ENCODE assay signal across 21 cellular contexts in the genomic region with DNA sequence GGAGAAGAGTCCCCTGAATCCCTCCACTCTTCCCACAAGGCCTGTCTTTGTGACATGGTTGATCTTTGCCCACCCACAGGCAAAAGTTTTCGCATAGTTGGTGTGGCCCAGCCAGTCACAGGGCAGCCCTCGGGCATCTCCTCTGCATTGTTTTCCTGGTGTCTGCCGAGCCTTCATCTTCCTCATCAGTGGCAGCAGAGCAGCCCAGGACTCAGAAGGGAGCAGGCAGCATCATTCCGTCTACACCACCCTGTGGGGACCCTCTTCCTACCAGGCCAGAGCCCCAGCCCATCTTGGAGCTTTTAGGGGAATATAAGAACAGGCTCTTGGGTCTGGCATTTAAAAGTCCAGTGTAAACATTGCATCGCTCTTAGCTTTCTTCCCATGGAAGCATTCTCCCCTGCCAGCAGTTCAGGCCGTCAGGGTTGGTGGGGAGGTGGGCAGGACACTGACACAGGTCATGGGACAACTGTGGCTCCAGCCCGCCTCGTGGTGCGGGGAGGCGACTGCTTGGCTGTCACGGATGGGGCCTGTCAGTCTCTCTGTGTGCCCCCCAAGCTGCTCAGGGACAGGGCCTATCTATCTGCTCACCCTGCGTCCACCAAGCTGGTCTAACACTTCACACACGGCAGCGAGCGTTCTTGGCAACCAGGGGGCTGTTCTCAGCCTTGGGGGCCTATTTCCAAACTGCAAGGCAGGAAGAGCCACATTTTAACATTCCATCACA. TPM values are rescaled to one million over a fixed set of nuclear protein-coding genes. Genes with fewer than 3 reads are reported as not detected.
DNase-seq lines count a peak whose midpoint lies in the region; FAIRE-seq and TF ChIP-seq lines count a peak whose summit lies in the region.
"Had no signal": no experiment of that assay in that cellular context is flagged by ENCODE, and none has a peak within 500 bp of the region (broad histone marks: within the 10 kb centered on the region; RNA-seq: fewer than 3 reads in every experiment).

No MANE protein-coding gene starts in this region.

- no peaks in the 10 kb centered on the region for H3K23me2 ChIP-seq in H9 (ENCODE audit: insufficient read length, low read depth, low read length, poor library complexity, severe bottlenecking)
- H3K23me2 ChIP-seq in H1 (ENCODE audit: low read depth, low read length): peaks cover 2% of the 10 kb centered on the region; the same call in 1 of the 2 replicates

- H3K9me3 Mint-ChIP-seq in H9: peaks cover 0 to 11% of the 10 kb centered on the region in 2 experiments; a peak in 1 of 5 replicates
- H3K9me3 Mint-ChIP-seq in mesothelial cell of epicardium: no peaks in the 10 kb centered on the region
- peaks cover 5% of the 10 kb centered on the region for H3K9me3 Mint-ChIP-seq in type B pancreatic cell
- peaks cover 0 to 2% (median 0%) of the 10 kb centered on the region in 6 donors for H3K9me3 Mint-ChIP-seq in immature natural killer cell
- H3K9me3 Mint-ChIP-seq: HFFc6 had no signal

- H3K27me3 Mint-ChIP-seq in H9 (ENCODE audit: low read depth): peaks cover 3% of the 10 kb centered on the region; the same call in 1 of the 2 replicates
- H3K27me3 Mint-ChIP-seq in mesothelial cell of epicardium (ENCODE audit: low read depth): peaks cover 3% of the 10 kb centered on the region
- H3K27me3 Mint-ChIP-seq in type B pancreatic cell: no peaks in the 10 kb centered on the region
- peaks cover 4 to 7% (median 5%) of the 10 kb centered on the region in 3 donors for H3K27me3 Mint-ChIP-seq in immature natural killer cell (ENCODE audit: low read depth in 3 of 3)

- TF ChIP-seq RAD21 in H1 (IDR thresholded peaks at IDR 0.05 in 1 of 2, conservative IDR thresholded peaks at IDR 0.05 in 1 of 2; ENCODE audit: low read depth in 2 of 2, low read length in 2 of 2): no peak

- no peak overlapping the region for H3K4ac ChIP-seq in H9 (ENCODE audit: low read depth, low read length)
- H3K4ac ChIP-seq in H1 (replicated peaks; ENCODE audit: insufficient read length, low read depth, low read length): peak overlapping the region; percentile 42

- H2BK20ac ChIP-seq in H9 (ENCODE audit: low read depth, low read length, poor library complexity, severe bottlenecking): no peak overlapping the region
- H2BK20ac ChIP-seq in H1 (ENCODE audit: low read length): no peak overlapping the region

- no peak for FAIRE-seq in H1 (lab: Jason Lieb, UNC)
- FAIRE-seq: GM19239, H54 had no signal

- H3K79me1 ChIP-seq in H9 (ENCODE audit: insufficient read depth, low read depth, low read length, poor library complexity, severe bottlenecking) (no peaks in the 10 kb centered on the region), H1 (ENCODE audit: low read depth, low read length) (no peaks in the 10 kb centered on the region)

- H3K27ac ChIP-seq in H9 (ENCODE audit: insufficient read length, low read depth, low read length) (no peak overlapping the region), H1 (ENCODE audit: low read depth, low read length) (no peak overlapping the region)

- no peak overlapping the region for H4K8ac ChIP-seq in H9 (replicated peaks; ENCODE audit: insufficient read length, low read depth, low read length)
- peak overlapping the region; percentile 16; the same call in 1 of the 2 replicates for H4K8ac ChIP-seq in H1 (ENCODE audit: extremely low read depth, insufficient read depth, low read length)

- H3K56ac ChIP-seq in H9 (ENCODE audit: insufficient read length, low read depth, low read length) (no peak overlapping the region), H1 (replicated peaks; ENCODE audit: insufficient read length, low read depth, low read length) (no peak overlapping the region)

- no peak for TF ChIP-seq POLR2A in H1 (IDR thresholded peaks at IDR 0.05; ENCODE audit: control extremely low read depth in 1 of 2, low read depth in 2 of 2, low read length in 2 of 2)

- no peaks in the 10 kb centered on the region for H3K36me3 ChIP-seq in H1 (ENCODE audit: control insufficient read depth in 2 of 4, insufficient read depth in 4 of 4, low read length in 3 of 4)

- H4K20me1 ChIP-seq in H9 (ENCODE audit: control insufficient read depth, insufficient read depth, insufficient read length) (no peaks in the 10 kb centered on the region), H1 (replicated peaks in 1 of 2; ENCODE audit: control insufficient read depth in 1 of 2, insufficient read depth in 2 of 2, low read length in 2 of 2) (no peaks in the 10 kb centered on the region)

- DNase-seq in H9 (no peak), H1 (ENCODE audit: low read depth in 1 of 2, low spot score in 2 of 2) (no peak), mesothelial cell of epicardium (ENCODE audit: low spot score in 2 of 2, unreplicated experiment in 2 of 2) (no peak), type B pancreatic cell (ENCODE audit: extremely low spot score, unreplicated experiment) (no peak), T-helper 1 cell (no peak), SIG-M5 (lab: John Stamatoyannopoulos, UW) (no peak), immature natural killer cell (no peak)
- DNase-seq: AML-193, C1 segment of cervical spinal cord, GF-D8, HFFc6, Karpas-422, NCI-H1694 treated with DMSO at 0.1 percent for 48 hours, NCI-H446 treated with DMSO at 0.1 percent for 48 hours, NCI-H526 treated with DMSO at 0.1 percent for 48 hours, Right ventricle myocardium superior had no signal

- H3K14ac ChIP-seq in H9 (ENCODE audit: insufficient read depth, low read length) (no peak overlapping the region), H1 (ENCODE audit: insufficient read length) (no peak overlapping the region)

- H3K4me3 Mint-ChIP-seq in H9 (no peak overlapping the region), mesothelial cell of epicardium (no peak overlapping the region), type B pancreatic cell (no peak overlapping the region), immature natural killer cell (no peak overlapping the region)
- H3K4me3 Mint-ChIP-seq: HFFc6 had no signal

- H2BK15ac ChIP-seq in H9 (ENCODE audit: low read depth, low read length): no peak overlapping the region
- H2BK15ac ChIP-seq in H1 (ENCODE audit: low read length): no peak overlapping the region

- H3K27me3 ChIP-seq in H9 (ENCODE audit: insufficient read depth, low read length): no peaks in the 10 kb centered on the region
- H3K27me3 ChIP-seq in H1 (replicated peaks in 1 of 4; ENCODE audit: control insufficient read depth in 3 of 4, extremely low read depth in 1 of 4, insufficient read depth in 3 of 4, low read length in 3 of 4): no peaks in the 10 kb centered on the region; a peak in 1 of 7 replicates

- TF ChIP-seq EP300 in H1 (IDR thresholded peaks at IDR 0.05; ENCODE audit: borderline replicate concordance in 1 of 2, low read depth in 2 of 2, low read length in 2 of 2): no peak

- H3T11ph ChIP-seq in H9 (ENCODE audit: low read length): no peak overlapping the region

- H3K9me3 ChIP-seq in H9 (ENCODE audit: control insufficient read depth, low read depth, low read length) (no peaks in the 10 kb centered on the region), H1 (ENCODE audit: insufficient read depth in 2 of 2, low read depth in 1 of 2, low read length in 1 of 2) (no peaks in the 10 kb centered on the region)

- H2BK120ac ChIP-seq in H9 (ENCODE audit: low read depth, low read length, poor library complexity, severe bottlenecking) (no peak overlapping the region), H1 (replicated peaks; ENCODE audit: low read depth, low read length) (peak overlapping the region; percentile 50)

- H2AFZ ChIP-seq in H9 (ENCODE audit: low read length): no peak overlapping the region
- H2AFZ ChIP-seq in H1 (ENCODE audit: low read length): no peak overlapping the region; the same call in 1 of the 2 replicates

- no peak overlapping the region for H3K9ac ChIP-seq in H9 (ENCODE audit: extremely low read depth, insufficient read length, low read length)
- H3K9ac ChIP-seq in H1 (replicated peaks in 1 of 4; ENCODE audit: extremely low read depth in 1 of 4, low read depth in 3 of 4, low read length in 3 of 4): no peak overlapping the region

- no peak overlapping the region for H2BK12ac ChIP-seq in H9 (ENCODE audit: insufficient read length, low read depth, low read length)
- 0 out of 2 replicates have a peak overlapping the region, but pooled peaks have one; percentile 33 for H2BK12ac ChIP-seq in H1 (ENCODE audit: low read depth, low read length)

- no peak overlapping the region for H3K23ac ChIP-seq in H9 (ENCODE audit: insufficient read length, low read depth, low read length)
- no peak overlapping the region for H3K23ac ChIP-seq in H1 (ENCODE audit: insufficient read length)

- TF ChIP-seq CTCF in H9 (conservative IDR thresholded peaks at IDR 0.05) (no peak), H1 (IDR thresholded peaks at IDR 0.05; ENCODE audit: control extremely low read depth in 1 of 3, insufficient read depth in 1 of 3, low read depth in 1 of 3, low read length in 3 of 3) (no peak), mesothelial cell of epicardium (IDR thresholded peaks at IDR 0.05; ENCODE audit: unreplicated experiment) (no peak), type B pancreatic cell (conservative IDR thresholded peaks at IDR 0.05) (no peak)

- H2AK5ac ChIP-seq in H9 (ENCODE audit: insufficient read length, low read length): no peak overlapping the region
- no peak overlapping the region for H2AK5ac ChIP-seq in H1 (ENCODE audit: low read depth, low read length)

- WGBS in H9 (ENCODE audit: extremely low coverage, insufficient read length, low lambda C conversion rate): no CpG with 5 or more reads among the region's 15 CpGs
- 88% methylated on average over 15 of the region's 15 CpGs; no CpG with 5 or more reads in 1 of the 2 experiments for WGBS in H1 (ENCODE audit: extremely low coverage in 1 of 2, insufficient coverage in 1 of 2, insufficient read length in 1 of 2, insufficient replicate concordance in 2 of 2, low coverage in 1 of 2, low lambda C conversion rate in 2 of 2, missing lambda C conversion rate in 1 of 2), 2 experiments

- H4K91ac ChIP-seq in H9 (ENCODE audit: insufficient read length, low read depth, low read length): no peak overlapping the region
- H4K91ac ChIP-seq in H1 (replicated peaks; ENCODE audit: insufficient read length, low read length): peak overlapping the region; percentile 46

- CTCF ChIA-PET in H1 (lab: Charles Lee; ENCODE audit: partially characterized antibody): interaction anchor here (0.8 to 3.2 kb wide), 12 partner anchors 10 to 176 kb away, joined by 3 to 18 read pairs (median 4); a partner anchor contains a TSS

- H4K5ac ChIP-seq in H9 (ENCODE audit: insufficient read length, low read depth, low read length) (no peak overlapping the region), H1 (ENCODE audit: insufficient read length, low read depth, low read length) (no peak overlapping the region)

- POLR2A ChIA-PET in H1 (lab: Charles Lee; ENCODE audit: partially characterized antibody): interaction anchor here (1.7 kb wide), 1 partner anchor 43 kb away, joined by 3 read pairs; a partner anchor contains a TSS

- H3K36me3 Mint-ChIP-seq in H9 (ENCODE audit: insufficient read depth in 1 of 3, low read depth in 3 of 3): peaks cover 0 to 9% (median 0%) of the 10 kb centered on the region in 3 experiments; a peak in 1 of 7 replicates
- no peaks in the 10 kb centered on the region for H3K36me3 Mint-ChIP-seq in mesothelial cell of epicardium
- no peaks in the 10 kb centered on the region for H3K36me3 Mint-ChIP-seq in type B pancreatic cell
- H3K36me3 Mint-ChIP-seq in immature natural killer cell: no peaks in the 10 kb centered on the region

- H3K4me1 Mint-ChIP-seq in H9 (peaks cover 67 to 73% of the 10 kb centered on the region in 2 experiments), mesothelial cell of epicardium (peaks cover 39% of the 10 kb centered on the region), type B pancreatic cell (ENCODE audit: unreplicated experiment) (peaks cover 19% of the 10 kb centered on the region), immature natural killer cell (no peaks in the 10 kb centered on the region)

- no peak overlapping the region for H3K4me2 ChIP-seq in H9 (ENCODE audit: insufficient read depth, insufficient read length, low read length)
- H3K4me2 ChIP-seq in H1 (ENCODE audit: insufficient read depth in 1 of 2, low read depth in 2 of 2, low read length in 2 of 2): no peak overlapping the region

- H3K4me1 ChIP-seq in H9 (ENCODE audit: insufficient read depth, low read length): no peaks in the 10 kb centered on the region; the same call in 1 of the 2 replicates
- H3K4me1 ChIP-seq in H1 (replicated peaks in 1 of 4; ENCODE audit: control insufficient read depth in 3 of 4, insufficient read depth in 4 of 4, low read length in 3 of 4): peaks cover 15 to 30% (median 21%) of the 10 kb centered on the region in 4 experiments

- H2BK5ac ChIP-seq in H9 (ENCODE audit: insufficient read length, low read length): no peak overlapping the region
- no peak overlapping the region for H2BK5ac ChIP-seq in H1 (ENCODE audit: low read depth, low read length)

- H3K79me2 ChIP-seq in H9 (ENCODE audit: insufficient read depth, low read length): no peaks in the 10 kb centered on the region
- no peaks in the 10 kb centered on the region for H3K79me2 ChIP-seq in H1 (ENCODE audit: control insufficient read depth in 1 of 2, insufficient read depth in 2 of 2, low read length in 2 of 2)

- H3K18ac ChIP-seq in H9 (ENCODE audit: insufficient read length, low read depth, low read length): no peak overlapping the region
- no peak overlapping the region for H3K18ac ChIP-seq in H1 (ENCODE audit: extremely low read depth, low read length)

- H3K27ac Mint-ChIP-seq in H9: peak overlapping the region in 2 of 3 experiments; percentile 65 to 79; a peak in 5 of 7 replicates
- peak overlapping the region; percentile 43 for H3K27ac Mint-ChIP-seq in mesothelial cell of epicardium
- H3K27ac Mint-ChIP-seq in type B pancreatic cell: peak overlapping the region; percentile 4
- no peak overlapping the region for H3K27ac Mint-ChIP-seq in immature natural killer cell
- H3K27ac Mint-ChIP-seq: HFFc6 had no signal

- no peak overlapping the region for H3K4me3 ChIP-seq in H1 (ENCODE audit: extremely low read depth in 1 of 4, insufficient read depth in 2 of 4, low read depth in 3 of 4, low read length in 4 of 4)

RNA-seq across cellular contexts. Expression of a gene that starts 38.3 kb away (rescaled TPM):
- 31.1 and 32.2 TPM in 2 replicates for total RNA-seq in H9 (2021)
- 14.2 and 14.5 TPM in 2 replicates for total RNA-seq in H1 (2021; fragmentation: NEBNext Ultra II Directional; extraction: Animal tissue kit (Norgen Biotek cat#: 25700))
- polyA plus RNA-seq in H1 (2011; rRNA removed): 20.1 and 20.8 TPM in 2 replicates
- 26.4 TPM for polyA plus RNA-seq in H1 (2011; cell fraction: cytosol; rRNA removed)
- polyA plus RNA-seq in H1 (2011; cell fraction: nucleus; rRNA removed): 15.8 TPM
- polyA plus RNA-seq in H1 (2012, experiment 1 of 2): 25.2 to 36.8 TPM (median 30.7 TPM) in 4 replicates
- polyA plus RNA-seq in H1 (2012, experiment 2 of 2): 22.0 TPM
- polyA plus RNA-seq in H1 (2013, experiment 1 of 2): 10.7 TPM
- 11.2 TPM for polyA plus RNA-seq in H1 (2013, experiment 2 of 2)
- polyA minus RNA-seq in H1 (2011; rRNA and poly(A)+ RNA removed): 6.0 and 7.3 TPM in 2 replicates
- polyA minus RNA-seq in H1 (2011; cell fraction: cytosol; rRNA and poly(A)+ RNA removed): 8.3 TPM
- 5.7 TPM for polyA minus RNA-seq in H1 (2011; cell fraction: nucleus; rRNA and poly(A)+ RNA removed)
- total RNA-seq in mesothelial cell of epicardium: 16.2 to 17.9 TPM (median 16.3 TPM) in 3 replicates
- 24.3 and 24.7 TPM in 2 replicates for total RNA-seq in type B pancreatic cell (ENCODE audit: low replicate concordance)
- 10 to 100 TPM; 11.9 to 26.0 (median 18.6) TPM for polyA plus RNA-seq in immature natural killer cell

RNA-seq across cellular contexts. Expression of a gene that starts 43.2 kb away (rescaled TPM):
- total RNA-seq in H9 (2021) (0.13 and 0.20 TPM in 2 replicates), mesothelial cell of epicardium (0.52 to 0.86 TPM (median 0.67 TPM) in 3 replicates), type B pancreatic cell (ENCODE audit: low replicate concordance) (0.17 and 3.4 TPM in 2 replicates)
- total RNA-seq in H1 (2021; fragmentation: NEBNext Ultra II Directional; extraction: Animal tissue kit (Norgen Biotek cat#: 25700)): not detected in 2 replicates
- polyA plus RNA-seq in H1 (2011; rRNA removed) (0.06 and 0.19 TPM in 2 replicates), immature natural killer cell (under 1 TPM in 1 of 3 donors, not detected in 2; 0.37 TPM)
- 0.10 TPM for polyA plus RNA-seq in H1 (2011; cell fraction: cytosol; rRNA removed)
- 0.20 TPM for polyA plus RNA-seq in H1 (2011; cell fraction: nucleus; rRNA removed)
- 0.15 to 0.24 TPM (median 0.16 TPM) in 3 of 4 replicates, not detected in the other for polyA plus RNA-seq in H1 (2012, experiment 1 of 2)
- not detected for polyA plus RNA-seq in H1 (2012, experiment 2 of 2)
- polyA plus RNA-seq in H1 (2013, experiment 1 of 2): not detected
- polyA plus RNA-seq in H1 (2013, experiment 2 of 2): 0.04 TPM
- polyA minus RNA-seq in H1 (2011; rRNA and poly(A)+ RNA removed): 0.20 TPM in 1 of 2 replicates, not detected in the other
- polyA minus RNA-seq in H1 (2011; cell fraction: cytosol; rRNA and poly(A)+ RNA removed): not detected
- not detected for polyA minus RNA-seq in H1 (2011; cell fraction: nucleus; rRNA and poly(A)+ RNA removed)
- total RNA-seq: HFFc6, M059J, Right ventricle myocardium superior had no signal
- polyA plus RNA-seq: AG04450 had no signal

RNA-seq across cellular contexts. Expression of a gene that starts 43.3 kb away (rescaled TPM):
- 5.6 and 6.7 TPM in 2 replicates for total RNA-seq in H9 (2021)
- total RNA-seq in H1 (2021; fragmentation: NEBNext Ultra II Directional; extraction: Animal tissue kit (Norgen Biotek cat#: 25700)): 0.91 and 1.0 TPM in 2 replicates
- 3.2 and 6.0 TPM in 2 replicates for polyA plus RNA-seq in H1 (2011; rRNA removed)
- polyA plus RNA-seq in H1 (2011; cell fraction: cytosol; rRNA removed): 3.9 TPM
- 4.7 TPM for polyA plus RNA-seq in H1 (2011; cell fraction: nucleus; rRNA removed)
- 0.77 to 3.2 TPM (median 2.8 TPM) in 4 replicates for polyA plus RNA-seq in H1 (2012, experiment 1 of 2)
- 1.6 TPM for polyA plus RNA-seq in H1 (2012, experiment 2 of 2)
- polyA plus RNA-seq in H1 (2013, experiment 1 of 2): 0.87 TPM
- 0.79 TPM for polyA plus RNA-seq in H1 (2013, experiment 2 of 2)
- 0.39 and 1.1 TPM in 2 replicates for polyA minus RNA-seq in H1 (2011; rRNA and poly(A)+ RNA removed)
- polyA minus RNA-seq in H1 (2011; cell fraction: cytosol; rRNA and poly(A)+ RNA removed): 2.6 TPM
- 5.4 TPM for polyA minus RNA-seq in H1 (2011; cell fraction: nucleus; rRNA and poly(A)+ RNA removed)
- total RNA-seq in mesothelial cell of epicardium: 8.4 to 10.4 TPM (median 8.5 TPM) in 3 replicates
- 3.0 and 9.1 TPM in 2 replicates for total RNA-seq in type B pancreatic cell (ENCODE audit: low replicate concordance)
- not detected for polyA plus RNA-seq in immature natural killer cell
- total RNA-seq: HFFc6 had no signal
- polyA plus RNA-seq: AG04450 had no signal

RNA-seq across cellular contexts. Expression of a gene that starts 54.4 kb away (rescaled TPM):
- total RNA-seq in H9 (2021) (1.3 and 1.5 TPM in 2 replicates), mesothelial cell of epicardium (0.25 to 0.32 TPM (median 0.29 TPM) in 3 replicates), type B pancreatic cell (ENCODE audit: low replicate concordance) (4.2 and 4.9 TPM in 2 replicates)
- 1.8 and 2.4 TPM in 2 replicates for total RNA-seq in H1 (2021; fragmentation: NEBNext Ultra II Directional; extraction: Animal tissue kit (Norgen Biotek cat#: 25700))
- polyA plus RNA-seq in H1 (2011; rRNA removed) (2.4 TPM in 2 replicates), immature natural killer cell (not detected)
- 1.5 TPM for polyA plus RNA-seq in H1 (2011; cell fraction: cytosol; rRNA removed)
- polyA plus RNA-seq in H1 (2011; cell fraction: nucleus; rRNA removed): 2.9 TPM
- 2.4 to 3.7 TPM (median 3.0 TPM) in 4 replicates for polyA plus RNA-seq in H1 (2012, experiment 1 of 2)
- polyA plus RNA-seq in H1 (2012, experiment 2 of 2): 2.2 TPM
- 2.1 TPM for polyA plus RNA-seq in H1 (2013, experiment 1 of 2)
- 2.3 TPM for polyA plus RNA-seq in H1 (2013, experiment 2 of 2)
- polyA minus RNA-seq in H1 (2011; rRNA and poly(A)+ RNA removed): 3.7 and 3.9 TPM in 2 replicates
- 2.3 TPM for polyA minus RNA-seq in H1 (2011; cell fraction: cytosol; rRNA and poly(A)+ RNA removed)
- 2.4 TPM for polyA minus RNA-seq in H1 (2011; cell fraction: nucleus; rRNA and poly(A)+ RNA removed)
- total RNA-seq: A172, HFFc6, Right ventricle myocardium superior had no signal
- polyA plus RNA-seq: AG04450 had no signal

Comparison
In these comparisons a context has a peak if more than half of its experiments do, and no peak if none do; other contexts are left out.
1. H3K27ac Mint-ChIP-seq: peak in H9 (2 of 3), mesothelial cell of epicardium (single experiment) and type B pancreatic cell (single experiment); none in immature natural killer cell (0 of 6).